Comparison of ENCODE assay signal across 22 cellular contexts in genomic region chr3:127985655-127986225, GRCh38.
"Had no signal": no experiment of that assay in that cellular context is flagged by ENCODE, and none has a peak within 500 bp of the region (broad histone marks: within the 10 kb centered on the region; RNA-seq: fewer than 3 reads in every experiment).

No MANE protein-coding gene starts in this region.

- H3K79me2 ChIP-seq: parathyroid adenoma had no signal

- H3K27ac ChIP-seq: left lung, lower lobe of right lung, parathyroid adenoma, right atrium auricular region, skin epidermis, suprapubic skin, thoracic aorta, tibial nerve, upper lobe of left lung, vagina had no signal

- H3K9me3 ChIP-seq: left lung, lower lobe of right lung, right atrium auricular region, suprapubic skin, thoracic aorta, upper lobe of left lung, vagina had no signal

- H2AFZ ChIP-seq: parathyroid adenoma had no signal

- H3K4me1 ChIP-seq: left lung, lower lobe of right lung, parathyroid adenoma, suprapubic skin, tibial nerve, upper lobe of left lung, vagina had no signal

- H3K36me3 ChIP-seq: left lung, lower lobe of right lung, right atrium auricular region, suprapubic skin, thoracic aorta, tibial nerve, upper lobe of left lung, vagina had no signal

- H3K27me3 ChIP-seq: left lung, right atrium auricular region, suprapubic skin, tibial nerve, upper lobe of left lung, vagina had no signal

- ATAC-seq: left cardiac atrium; left lung; lower lobe of right lung; naive thymus-derived CD4-positive, alpha-beta T cell; stimulated activated naive B cell treated with anti-CD40 and anti-IgM and Interleukin-4, amounts not matched to agents 10 μg/mL and 1 μg/mL and 100 μg/mL, for 72 hours had no signal

- H3K4me3 ChIP-seq: left lung, lower lobe of right lung, right atrium auricular region, skin epidermis, suprapubic skin, thoracic aorta, tibial nerve, upper lobe of left lung, vagina had no signal

- DNase-seq: head of caudate nucleus; hippocampal formation; kidney glomerular epithelial cell; left cardiac atrium; lower lobe of right lung; mesendoderm; naive thymus-derived CD4-positive, alpha-beta T cell; nucleus accumbens; stimulated activated CD4-positive, alpha-beta T cell treated with anti-CD3 and anti-CD28 coated beads, Interleukin-12 subunit alpha, Interleukin-12 subunit beta, amount 100 ng/mL, for 4 hours; stimulated activated CD4-positive, alpha-beta T cell treated with anti-CD3 and anti-CD28 coated beads, Interleukin-15, amount 100 ng/mL, for 24 hours; stimulated activated CD4-positive, alpha-beta T cell treated with anti-CD3 and anti-CD28 coated beads, Interleukin-2, amount 100 ng/mL, for 24 hours; stimulated activated CD4-positive, alpha-beta T cell treated with anti-CD3 and anti-CD28 coated beads, Interleukin-4, amount 100 ng/mL, for 1 hour; stimulated activated naive B cell treated with anti-CD40 and anti-IgM and Interleukin-4, amounts not matched to agents 10 μg/mL and 1 μg/mL and 100 μg/mL, for 72 hours; upper lobe of left lung had no signal
